Comparison of ENCODE assay signal across 21 cellular contexts in the genomic region with DNA sequence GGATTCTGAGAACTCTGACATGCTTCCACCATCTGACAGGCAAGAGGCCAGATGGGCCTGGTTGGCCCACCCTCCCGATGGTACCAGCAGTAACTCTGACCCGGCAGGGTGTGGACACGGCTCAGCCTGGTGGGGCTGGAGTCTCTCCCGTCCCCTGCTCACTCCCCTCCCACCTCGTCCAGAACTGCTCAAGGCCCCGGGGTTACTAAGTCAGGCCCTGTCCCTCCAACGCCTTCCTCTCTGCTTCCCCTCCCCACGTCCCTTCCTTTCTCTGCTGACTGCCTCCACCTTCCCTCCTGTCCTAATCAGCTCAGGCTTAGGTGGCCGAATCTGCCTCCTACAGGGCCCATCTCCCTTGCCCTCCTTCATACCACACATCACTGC. TPM values are rescaled to one million over a fixed set of nuclear protein-coding genes. Genes with fewer than 3 reads are reported as not detected.
A peak's percentile ranks its signal among the peaks of the same experiment; 100 is the strongest.
DNase-seq lines count a peak whose midpoint lies in the region; FAIRE-seq and TF ChIP-seq lines count a peak whose summit lies in the region.
"Had no signal": no experiment of that assay in that cellular context is flagged by ENCODE, and none has a peak within 500 bp of the region (broad histone marks: within the 10 kb centered on the region; RNA-seq: fewer than 3 reads in every experiment).

No MANE protein-coding gene starts in this region.

- H3K79me2 ChIP-seq in H1 (ENCODE audit: control insufficient read depth in 1 of 2, insufficient read depth in 2 of 2, low read length in 2 of 2): no peaks in the 10 kb centered on the region
- H3K79me2 ChIP-seq in neural progenitor cell (ENCODE audit: low read depth): no peaks in the 10 kb centered on the region

- no peaks in the 10 kb centered on the region for H3K23me2 ChIP-seq in H1 (ENCODE audit: low read depth, low read length)

- H3K36me3 Mint-ChIP-seq in neural progenitor cell: no peaks in the 10 kb centered on the region
- no peaks in the 10 kb centered on the region for H3K36me3 Mint-ChIP-seq in CD4-positive, alpha-beta memory T cell

- H3K27ac Mint-ChIP-seq in neural progenitor cell: peak overlapping the region; percentile 51
- H3K27ac Mint-ChIP-seq in CD4-positive, alpha-beta memory T cell: no peak overlapping the region

- no peaks in the 10 kb centered on the region for H3K27me3 ChIP-seq in H1 (replicated peaks in 1 of 4; ENCODE audit: control insufficient read depth in 3 of 4, extremely low read depth in 1 of 4, insufficient read depth in 3 of 4, low read length in 3 of 4)
- H3K27me3 ChIP-seq in neural progenitor cell: no peaks in the 10 kb centered on the region
- H3K27me3 ChIP-seq in transverse colon: no peaks in the 10 kb centered on the region
- no peaks in the 10 kb centered on the region for H3K27me3 ChIP-seq in CD4-positive, alpha-beta memory T cell (ENCODE audit: insufficient read depth, low read length)
- H3K27me3 ChIP-seq: BLaER1 treated with 17β-estradiol and CSF1 and Interleukin-3, amounts not matched to agents 10 nM and 100 nM; MG63; Peyer's patch had no signal

- peak overlapping the region; percentile 69; the same call in 1 of the 2 replicates for H2BK5ac ChIP-seq in H1 (ENCODE audit: low read depth, low read length)

- H3K27ac ChIP-seq in H1 (ENCODE audit: low read depth, low read length) (no peak overlapping the region), neural progenitor cell (no peak overlapping the region), transverse colon (peak overlapping the region; percentile 91 to 95 (median 92))
- H3K27ac ChIP-seq in CD4-positive, alpha-beta memory T cell (ENCODE audit: low read depth, low read length): no peak overlapping the region
- H3K27ac ChIP-seq: BLaER1 treated with 17β-estradiol and CSF1 and Interleukin-3, amounts not matched to agents 10 nM and 100 nM; GM23248 had no signal

- peak overlapping the region; percentile 3 for H3K18ac ChIP-seq in H1 (ENCODE audit: extremely low read depth, low read length)

- H3K79me1 ChIP-seq in H1 (ENCODE audit: low read depth, low read length): no peaks in the 10 kb centered on the region

- H2BK20ac ChIP-seq in H1 (ENCODE audit: low read length): peak overlapping the region; percentile 95

- no peak for TF ChIP-seq RAD21 in H1 (IDR thresholded peaks at IDR 0.05 in 1 of 2, conservative IDR thresholded peaks at IDR 0.05 in 1 of 2; ENCODE audit: low read depth in 2 of 2, low read length in 2 of 2)

- no peak overlapping the region for H3K14ac ChIP-seq in H1 (ENCODE audit: insufficient read length)

- H3K4me1 Mint-ChIP-seq in neural progenitor cell: peaks cover 3% of the 10 kb centered on the region
- peaks cover 0 to 4% (median 0%) of the 10 kb centered on the region in 4 donors for H3K4me1 Mint-ChIP-seq in CD4-positive, alpha-beta memory T cell

- H3K36me3 ChIP-seq in H1 (ENCODE audit: control insufficient read depth in 2 of 4, insufficient read depth in 4 of 4, low read length in 3 of 4) (no peaks in the 10 kb centered on the region), neural progenitor cell (no peaks in the 10 kb centered on the region), transverse colon (no peaks in the 10 kb centered on the region)
- H3K36me3 ChIP-seq in CD4-positive, alpha-beta memory T cell (ENCODE audit: insufficient read depth, low read length): no peaks in the 10 kb centered on the region
- H3K36me3 ChIP-seq: BLaER1 treated with 17β-estradiol and CSF1 and Interleukin-3, amounts not matched to agents 10 nM and 100 nM; MG63; Peyer's patch had no signal

- no peak overlapping the region; the same call in 1 of the 2 replicates for H4K8ac ChIP-seq in H1 (ENCODE audit: extremely low read depth, insufficient read depth, low read length)

- H3K9me3 ChIP-seq in H1 (ENCODE audit: insufficient read depth in 2 of 2, low read depth in 1 of 2, low read length in 1 of 2) (no peaks in the 10 kb centered on the region; a peak in 2 of 4 replicates), neural progenitor cell (ENCODE audit: low read depth) (no peaks in the 10 kb centered on the region), transverse colon (no peaks in the 10 kb centered on the region)
- H3K9me3 ChIP-seq in CD4-positive, alpha-beta memory T cell (ENCODE audit: control insufficient read depth in 1 of 2, low read length in 2 of 2): no peaks in the 10 kb centered on the region
- H3K9me3 ChIP-seq: Peyer's patch had no signal

- H3K4me3 ChIP-seq in H1 (ENCODE audit: extremely low read depth in 1 of 4, insufficient read depth in 2 of 4, low read depth in 3 of 4, low read length in 4 of 4) (no peak overlapping the region), neural progenitor cell (no peak overlapping the region), transverse colon (peak overlapping the region in 1 of 4 donors; percentile 5)
- no peak overlapping the region for H3K4me3 ChIP-seq in CD4-positive, alpha-beta memory T cell (ENCODE audit: low read length in 2 of 2)
- H3K4me3 ChIP-seq: BLaER1 treated with 17β-estradiol and CSF1 and Interleukin-3, amounts not matched to agents 10 nM and 100 nM; GM23248; MG63; Peyer's patch had no signal

- H3K4me1 ChIP-seq in H1 (replicated peaks in 1 of 4; ENCODE audit: control insufficient read depth in 3 of 4, insufficient read depth in 4 of 4, low read length in 3 of 4): peaks cover 0 to 14% (median 4%) of the 10 kb centered on the region in 4 experiments; a peak in 5 of 7 replicates
- H3K4me1 ChIP-seq in neural progenitor cell: peaks cover 11% of the 10 kb centered on the region
- peaks cover 0 to 17% (median 8%) of the 10 kb centered on the region in 4 donors for H3K4me1 ChIP-seq in transverse colon
- no peaks in the 10 kb centered on the region for H3K4me1 ChIP-seq in CD4-positive, alpha-beta memory T cell (ENCODE audit: insufficient read depth, low read length)
- H3K4me1 ChIP-seq: Peyer's patch had no signal

- intact Hi-C loops in transverse colon (cut with DNase I; ENCODE audit: low total_unique reads): loop anchor here (5.0 kb wide), 1 partner anchor 1150 kb away; no protein-coding TSS in a partner anchor
- intact Hi-C loops in CD4-positive, alpha-beta memory T cell (cut with micrococcal nuclease): no loop called here

- H4K20me1 ChIP-seq in H1 (replicated peaks in 1 of 2; ENCODE audit: control insufficient read depth in 1 of 2, insufficient read depth in 2 of 2, low read length in 2 of 2) (no peaks in the 10 kb centered on the region), neural progenitor cell (ENCODE audit: low read depth) (no peaks in the 10 kb centered on the region)
- H4K20me1 ChIP-seq: BLaER1 treated with 17β-estradiol and CSF1 and Interleukin-3, amounts not matched to agents 10 nM and 100 nM had no signal

- peak; percentile 50 for DNase-seq in activated effector memory CD4-positive, alpha-beta T cell treated with anti-CD3 and anti-CD28 coated beads, Interleukin-2, amount 50 U/mL, for 16 hours
- DNase-seq in activated effector memory CD4-positive, alpha-beta T cell treated with Interleukin-2 at 50 U/mL for 16 hours: no peak
- DNase-seq in H1 (ENCODE audit: low read depth in 1 of 2, low spot score in 2 of 2) (no peak), neural progenitor cell (ENCODE audit: low spot score) (no peak), transverse colon (no peak), NCI-H2227 treated with DMSO at 0.1 percent for 48 hours (lab: John Stamatoyannopoulos, UW) (no peak), NCI-H748 treated with DMSO at 0.1 percent for 48 hours (lab: John Stamatoyannopoulos, UW) (no peak)
- no peak for DNase-seq in CD4-positive, alpha-beta memory T cell
- DNase-seq: DMS79, GM23248, MG63, NCI-H1092 treated with DMSO at 0.1 percent for 48 hours, NCI-H1694, NCI-H2107, NCI-H345, NCI-H69, SHP77 had no signal

- no peak overlapping the region for H2BK120ac ChIP-seq in H1 (replicated peaks; ENCODE audit: low read depth, low read length)

- CTCF ChIA-PET in H1 (lab: Charles Lee; ENCODE audit: partially characterized antibody): interaction anchor here (0.5 to 2.4 kb wide), 5 partner anchors 8 to 679 kb away, joined by 3 to 10 read pairs (median 3); no protein-coding TSS in a partner anchor
- CTCF ChIA-PET in CD4-positive, alpha-beta memory T cell (lab: Charles Lee; ENCODE audit: partially characterized antibody): no interaction called here

- TF ChIP-seq EP300 in H1 (IDR thresholded peaks at IDR 0.05; ENCODE audit: borderline replicate concordance in 1 of 2, low read depth in 2 of 2, low read length in 2 of 2) (no peak), transverse colon (IDR thresholded peaks at IDR 0.05; ENCODE audit: low read depth) (no peak)

- H3K4me2 ChIP-seq in H1 (ENCODE audit: insufficient read depth in 1 of 2, low read depth in 2 of 2, low read length in 2 of 2): no peak overlapping the region
- no peak overlapping the region for H3K4me2 ChIP-seq in neural progenitor cell
- H3K4me2 ChIP-seq: BLaER1 treated with 17β-estradiol and CSF1 and Interleukin-3, amounts not matched to agents 10 nM and 100 nM had no signal

- H3K9me3 Mint-ChIP-seq in neural progenitor cell: peaks cover 3% of the 10 kb centered on the region
- H3K9me3 Mint-ChIP-seq in CD4-positive, alpha-beta memory T cell: peaks cover 0 to 2% (median 0%) of the 10 kb centered on the region in 8 donors

- H2AFZ ChIP-seq in H1 (ENCODE audit: low read length) (no peak overlapping the region), neural progenitor cell (replicated peaks) (peak overlapping the region; percentile 65)
- H2AFZ ChIP-seq: GM23248 had no signal

- TF ChIP-seq POLR2A in H1 (IDR thresholded peaks at IDR 0.05; ENCODE audit: control extremely low read depth in 1 of 2, low read depth in 2 of 2, low read length in 2 of 2) (no peak), transverse colon (IDR thresholded peaks at IDR 0.05) (no peak)

- POLR2A ChIA-PET in H1 (lab: Charles Lee; ENCODE audit: partially characterized antibody): interaction anchor here (0.6 to 2.6 kb wide), 4 partner anchors 9 to 25 kb away, joined by 3 to 8 read pairs (median 4); no protein-coding TSS in a partner anchor
- POLR2A ChIA-PET in CD4-positive, alpha-beta memory T cell (lab: Charles Lee; ENCODE audit: partially characterized antibody): no interaction called here

- no peak overlapping the region for H3K4me3 Mint-ChIP-seq in neural progenitor cell
- peak overlapping the region in 1 of 8 donors; percentile 12 for H3K4me3 Mint-ChIP-seq in CD4-positive, alpha-beta memory T cell

- H4K5ac ChIP-seq in H1 (ENCODE audit: insufficient read length, low read depth, low read length): no peak overlapping the region

- H2BK12ac ChIP-seq in H1 (ENCODE audit: low read depth, low read length): peak overlapping the region; percentile 97

- H4K91ac ChIP-seq in H1 (replicated peaks; ENCODE audit: insufficient read length, low read length): peak overlapping the region; percentile 83

- H3K56ac ChIP-seq in H1 (replicated peaks; ENCODE audit: insufficient read length, low read depth, low read length): no peak overlapping the region

- H3K9ac ChIP-seq in H1 (replicated peaks in 1 of 4; ENCODE audit: extremely low read depth in 1 of 4, low read depth in 3 of 4, low read length in 3 of 4) (no peak overlapping the region), neural progenitor cell (no peak overlapping the region)
- H3K9ac ChIP-seq: BLaER1 treated with 17β-estradiol and CSF1 and Interleukin-3, amounts not matched to agents 10 nM and 100 nM; GM23248 had no signal

- no peak for TF ChIP-seq CTCF in H1 (IDR thresholded peaks at IDR 0.05; ENCODE audit: control extremely low read depth in 1 of 3, insufficient read depth in 1 of 3, low read depth in 1 of 3, low read length in 3 of 3)
- TF ChIP-seq CTCF in neural progenitor cell (IDR thresholded peaks at IDR 0.05): no peak
- no peak for TF ChIP-seq CTCF in transverse colon (IDR thresholded peaks at IDR 0.05)

- H3F3A ChIP-seq in neural progenitor cell (ENCODE audit: low read depth): no peaks in the 10 kb centered on the region

- no peak overlapping the region for H3K23ac ChIP-seq in H1 (ENCODE audit: insufficient read length)

- peaks cover 8% of the 10 kb centered on the region for H3K27me3 Mint-ChIP-seq in neural progenitor cell (ENCODE audit: insufficient read depth, low read depth)
- peaks cover 5 to 7% of the 10 kb centered on the region in 2 donors for H3K27me3 Mint-ChIP-seq in CD4-positive, alpha-beta memory T cell

- H2BK15ac ChIP-seq in H1 (ENCODE audit: low read length): 0 out of 2 replicates have a peak overlapping the region, but pooled peaks have one; percentile 93

- H2AK5ac ChIP-seq in H1 (ENCODE audit: low read depth, low read length): peak overlapping the region; percentile 88; the same call in 1 of the 2 replicates

- no peak for FAIRE-seq in H1 (lab: Jason Lieb, UNC)
- FAIRE-seq: GM19239 had no signal

- WGBS in H1 (ENCODE audit: extremely low coverage in 1 of 2, insufficient coverage in 1 of 2, insufficient read length in 1 of 2, insufficient replicate concordance in 2 of 2, low coverage in 1 of 2, low lambda C conversion rate in 2 of 2, missing lambda C conversion rate in 1 of 2), 2 experiments: 72% methylated on average over 5 of the region's 9 CpGs; no CpG with 5 or more reads in 1 of the 2 experiments
- WGBS in transverse colon (ENCODE audit: low coverage in 1 of 2), 2 donors: 43 to 56% methylated on average over 1 to 9 of the region's 9 CpGs

- no peak overlapping the region for H3K4ac ChIP-seq in H1 (replicated peaks; ENCODE audit: insufficient read length, low read depth, low read length)

- in situ Hi-C loops in transverse colon (cut with MboI; ENCODE audit: low pct_ligation_motif_present in 1 of 4, low pct_unique_long_range_greater_than_20kb in 1 of 4, low sequenced_read_pairs in 3 of 4): no loop called here

RNA-seq across cellular contexts. Expression of a gene that starts 12.5 kb away (rescaled TPM):
- total RNA-seq in H1 (2021; fragmentation: NEBNext Ultra II Directional; extraction: Animal tissue kit (Norgen Biotek cat#: 25700)): 0.38 TPM in 1 of 2 replicates, not detected in the other
- 0.09 TPM in 1 of 2 replicates, not detected in the other for polyA plus RNA-seq in H1 (2011; rRNA removed)
- polyA plus RNA-seq in H1 (2011; cell fraction: cytosol; rRNA removed): not detected
- polyA plus RNA-seq in H1 (2011; cell fraction: nucleus; rRNA removed): not detected
- not detected in 4 replicates for polyA plus RNA-seq in H1 (2012, experiment 1 of 2)
- not detected for polyA plus RNA-seq in H1 (2012, experiment 2 of 2)
- polyA plus RNA-seq in H1 (2013, experiment 1 of 2): not detected
- not detected for polyA plus RNA-seq in H1 (2013, experiment 2 of 2)
- polyA minus RNA-seq in H1 (2011; rRNA and poly(A)+ RNA removed): not detected in 2 replicates
- polyA minus RNA-seq in H1 (2011; cell fraction: cytosol; rRNA and poly(A)+ RNA removed): not detected
- not detected for polyA minus RNA-seq in H1 (2011; cell fraction: nucleus; rRNA and poly(A)+ RNA removed)
- total RNA-seq in neural progenitor cell (ENCODE audit: low replicate concordance) (not detected in 2 replicates), transverse colon (not detected)
- total RNA-seq in CD4-positive, alpha-beta memory T cell: not detected
- polyA plus RNA-seq in CD4-positive, alpha-beta memory T cell: not detected
- total RNA-seq: A172, GM23248, Peyer's patch had no signal
- polyA plus RNA-seq: GM23248 had no signal

RNA-seq across cellular contexts. Expression of a gene that starts 37.9 kb away (rescaled TPM):
- not detected in 2 replicates for total RNA-seq in H1 (2021; fragmentation: NEBNext Ultra II Directional; extraction: Animal tissue kit (Norgen Biotek cat#: 25700))
- polyA plus RNA-seq in H1 (2011; rRNA removed): not detected in 2 replicates
- polyA plus RNA-seq in H1 (2011; cell fraction: cytosol; rRNA removed): not detected
- not detected for polyA plus RNA-seq in H1 (2011; cell fraction: nucleus; rRNA removed)
- not detected in 4 replicates for polyA plus RNA-seq in H1 (2012, experiment 1 of 2)
- not detected for polyA plus RNA-seq in H1 (2012, experiment 2 of 2)
- polyA plus RNA-seq in H1 (2013, experiment 1 of 2): not detected
- polyA plus RNA-seq in H1 (2013, experiment 2 of 2): not detected
- not detected in 2 replicates for polyA minus RNA-seq in H1 (2011; rRNA and poly(A)+ RNA removed)
- polyA minus RNA-seq in H1 (2011; cell fraction: cytosol; rRNA and poly(A)+ RNA removed): not detected
- not detected for polyA minus RNA-seq in H1 (2011; cell fraction: nucleus; rRNA and poly(A)+ RNA removed)
- total RNA-seq in neural progenitor cell (ENCODE audit: low replicate concordance) (not detected in 2 replicates), transverse colon (not detected)
- total RNA-seq in CD4-positive, alpha-beta memory T cell: not detected
- polyA plus RNA-seq in CD4-positive, alpha-beta memory T cell: not detected
- total RNA-seq: A172, GM23248, Peyer's patch had no signal
- polyA plus RNA-seq: GM23248 had no signal

Comparison
In these comparisons a context has a peak if more than half of its experiments do, and no peak if none do; other contexts are left out.
1. H3K27ac ChIP-seq: peak in transverse colon (4 of 4); none in H1 (single experiment), neural progenitor cell (single experiment) and CD4-positive, alpha-beta memory T cell (single experiment).